Comparison of ENCODE assay signal across 25 cellular contexts in genomic region chr1:99867682-99868081, GRCh38.
"Had no signal": no experiment of that assay in that cellular context is flagged by ENCODE, and none has a peak within 500 bp of the region (broad histone marks: within the 10 kb centered on the region; RNA-seq: fewer than 3 reads in every experiment).

No MANE protein-coding gene starts in this region.

- H3K4me1 Mint-ChIP-seq: natural killer cell; nephron; neural crest cell; stimulated activated effector memory CD8-positive, alpha-beta T cell treated with anti-CD3 and anti-CD28 coated beads, Interleukin-12 subunit alpha, Interleukin-12 subunit beta, amount 100 ng/mL, for 72 hours; stimulated activated naive B cell treated with anti-CD40 and anti-IgM and Interleukin-4, amounts not matched to agents 10 μg/mL and 1 μg/mL and 100 μg/mL, for 72 hours had no signal

- H3K4me3 Mint-ChIP-seq: naive thymus-derived CD4-positive, alpha-beta T cell; natural killer cell; nephron; neural crest cell; stimulated activated effector memory CD8-positive, alpha-beta T cell treated with anti-CD3 and anti-CD28 coated beads, Interleukin-12 subunit alpha, Interleukin-12 subunit beta, amount 100 ng/mL, for 72 hours; stimulated activated naive B cell treated with anti-CD40 and anti-IgM and Interleukin-4, amounts not matched to agents 10 μg/mL and 1 μg/mL and 100 μg/mL, for 72 hours; stimulated activated naive CD8-positive, alpha-beta T cell treated with anti-CD3 and anti-CD28 coated beads, Interleukin-15, Interleukin-2, amounts not matched to agents 100 ng/mL and 50 ng/mL, for 24 hours; type B pancreatic cell had no signal

- H3K27me3 Mint-ChIP-seq: naive thymus-derived CD4-positive, alpha-beta T cell; stimulated activated naive B cell treated with anti-CD40 and anti-IgM and Interleukin-4, amounts not matched to agents 10 μg/mL and 1 μg/mL and 100 μg/mL, for 72 hours; stimulated activated naive CD8-positive, alpha-beta T cell treated with anti-CD3 and anti-CD28 coated beads, Interleukin-15, Interleukin-2, amounts not matched to agents 100 ng/mL and 50 ng/mL, for 24 hours; type B pancreatic cell had no signal

- H3K36me3 ChIP-seq: pancreas, prostate gland, uterus had no signal

- H3K9me3 ChIP-seq: neutrophil, pancreas, prostate gland, right lobe of liver, sigmoid colon, stomach, tibial artery, transverse colon, upper lobe of right lung, uterus had no signal

- ATAC-seq: naive thymus-derived CD4-positive, alpha-beta T cell; natural killer cell; right lobe of liver; stimulated activated effector memory CD8-positive, alpha-beta T cell treated with anti-CD3 and anti-CD28 coated beads, Interleukin-12 subunit alpha, Interleukin-12 subunit beta, amount 100 ng/mL, for 72 hours; stimulated activated naive B cell treated with anti-CD40 and anti-IgM and Interleukin-4, amounts not matched to agents 10 μg/mL and 1 μg/mL and 100 μg/mL, for 72 hours; upper lobe of right lung had no signal

- H3K27me3 ChIP-seq: neutrophil, pancreas, right lobe of liver, sigmoid colon, stomach, tibial artery, transverse colon, upper lobe of right lung, uterus had no signal

- H3K4me3 ChIP-seq: pancreas, prostate gland, right lobe of liver, sigmoid colon, stomach, tibial artery, transverse colon, upper lobe of right lung, uterus had no signal

- H3K4me1 ChIP-seq: pancreas, prostate gland, tibial artery, transverse colon, upper lobe of right lung, uterus had no signal

- H3K27ac Mint-ChIP-seq: natural killer cell; nephron; stimulated activated effector memory CD8-positive, alpha-beta T cell treated with anti-CD3 and anti-CD28 coated beads, Interleukin-12 subunit alpha, Interleukin-12 subunit beta, amount 100 ng/mL, for 72 hours; stimulated activated naive B cell treated with anti-CD40 and anti-IgM and Interleukin-4, amounts not matched to agents 10 μg/mL and 1 μg/mL and 100 μg/mL, for 72 hours; stimulated activated naive CD8-positive, alpha-beta T cell treated with anti-CD3 and anti-CD28 coated beads, Interleukin-15, Interleukin-2, amounts not matched to agents 100 ng/mL and 50 ng/mL, for 24 hours; type B pancreatic cell had no signal

- H3K9me3 Mint-ChIP-seq: naive thymus-derived CD4-positive, alpha-beta T cell; natural killer cell; nephron; neural crest cell; stimulated activated effector memory CD8-positive, alpha-beta T cell treated with anti-CD3 and anti-CD28 coated beads, Interleukin-12 subunit alpha, Interleukin-12 subunit beta, amount 100 ng/mL, for 72 hours; stimulated activated naive B cell treated with anti-CD40 and anti-IgM and Interleukin-4, amounts not matched to agents 10 μg/mL and 1 μg/mL and 100 μg/mL, for 72 hours; stimulated activated naive CD8-positive, alpha-beta T cell treated with anti-CD3 and anti-CD28 coated beads, Interleukin-15, Interleukin-2, amounts not matched to agents 100 ng/mL and 50 ng/mL, for 24 hours; type B pancreatic cell had no signal

- H3K27ac ChIP-seq: neutrophil, pancreas, prostate gland, right lobe of liver, sigmoid colon, stomach, tibial artery, transverse colon, upper lobe of right lung, uterus had no signal

- DNase-seq: naive thymus-derived CD4-positive, alpha-beta T cell; natural killer cell; nucleus accumbens; pancreas; right lobe of liver; sigmoid colon; small intestine; stimulated activated CD4-positive, alpha-beta T cell treated with anti-CD3 and anti-CD28 coated beads, Interleukin-15, amount 100 ng/mL, for 24 hours; stimulated activated CD4-positive, alpha-beta T cell treated with anti-CD3 and anti-CD28 coated beads, Interleukin-2, amount 100 ng/mL, for 24 hours; stimulated activated CD4-positive, alpha-beta T cell treated with anti-CD3 and anti-CD28 coated beads, Interleukin-2, amount 100 ng/mL, for 48 hours; stimulated activated CD4-positive, alpha-beta T cell treated with anti-CD3 and anti-CD28 coated beads, Interleukin-4, amount 100 ng/mL, for 24 hours; stimulated activated naive B cell treated with anti-CD40 and anti-IgM and Interleukin-4, amounts not matched to agents 10 μg/mL and 1 μg/mL and 100 μg/mL, for 72 hours; stimulated activated naive CD4-positive, alpha-beta T cell treated with Interleukin-2 at 50 U/mL for 16 hours; stomach; tibial artery; transverse colon; upper lobe of right lung; uterus had no signal
